ENCODE assay signal across 8 cellular contexts in genomic region chr11:59429924-59430516, GRCh38. TPM values are rescaled to one million over a fixed set of nuclear protein-coding genes. Genes with fewer than 3 reads are reported as not detected.
DNase-seq lines count a peak whose midpoint lies in the region; ATAC-seq lines count a peak whose summit lies in the region.

No MANE protein-coding gene starts in this region.

- no peaks in the 10 kb centered on the region for H3K4me1 Mint-ChIP-seq in activated naive CD8-positive, alpha-beta T cell treated with anti-CD3 and anti-CD28 coated beads for 36 hours

- peaks cover 9% of the 10 kb centered on the region for H3K27me3 Mint-ChIP-seq in activated naive CD8-positive, alpha-beta T cell treated with anti-CD3 and anti-CD28 coated beads for 36 hours

- no peak overlapping the region for H3K4me3 Mint-ChIP-seq in activated naive CD8-positive, alpha-beta T cell treated with anti-CD3 and anti-CD28 coated beads for 36 hours

- H3K36me3 Mint-ChIP-seq in activated naive CD8-positive, alpha-beta T cell treated with anti-CD3 and anti-CD28 coated beads for 36 hours: no peaks in the 10 kb centered on the region

- H3K27ac Mint-ChIP-seq in activated naive CD8-positive, alpha-beta T cell treated with anti-CD3 and anti-CD28 coated beads for 36 hours: no peak overlapping the region

- ATAC-seq in GM18519 (IDR thresholded peaks at IDR 0.05; ENCODE audit: low FRiP score, unreplicated experiment): peak; percentile 84
- ATAC-seq in HG03159 (IDR thresholded peaks at IDR 0.05; ENCODE audit: unreplicated experiment): peak; percentile 83

- in situ Hi-C loops in Caki2 (cut with HindIII; ENCODE audit: low pct_unique_long_range_greater_than_20kb, low sequenced_read_pairs): no loop called here

- no peaks in the 10 kb centered on the region for H3K9me3 Mint-ChIP-seq in activated naive CD8-positive, alpha-beta T cell treated with anti-CD3 and anti-CD28 coated beads for 36 hours

- peak; percentile 6 for DNase-seq in Caki2 (ENCODE audit: low read depth)
- peak; percentile 44 for DNase-seq in NCI-H526 treated with DMSO at 0.1 percent for 48 hours (lab: John Stamatoyannopoulos, UW)
- DNase-seq in activated naive CD8-positive, alpha-beta T cell treated with anti-CD3 and anti-CD28 coated beads for 36 hours: peak; percentile 11
- DNase-seq in iris pigment epithelial cell (ENCODE audit: low read depth): peak; percentile 39
- DNase-seq in stromal cell of bone marrow (ENCODE audit: low read depth): peak; percentile 3
- no peak for DNase-seq in NCI-H128 (lab: John Stamatoyannopoulos, UW; ENCODE audit: unreplicated experiment)

RNA-seq across cellular contexts. Expression of gene OR5A2, which starts 3.8 kb away (rescaled TPM):
- not detected in 2 replicates for total RNA-seq in Caki2 (2014; rRNA removed; shearing (Covaris generic); ENCODE audit: low replicate concordance)
- total RNA-seq in activated naive CD8-positive, alpha-beta T cell treated with anti-CD3 and anti-CD28 coated beads for 36 hours: not detected

RNA-seq across cellular contexts. Expression of gene OR5A1, which starts 6.2 kb away (rescaled TPM):
- total RNA-seq in Caki2 (2014; rRNA removed; shearing (Covaris generic); ENCODE audit: low replicate concordance): not detected in 2 replicates
- total RNA-seq in activated naive CD8-positive, alpha-beta T cell treated with anti-CD3 and anti-CD28 coated beads for 36 hours: not detected

RNA-seq across cellular contexts. Expression of gene OR4D6, which starts 26.7 kb away (rescaled TPM):
- not detected in 2 replicates for total RNA-seq in Caki2 (2014; rRNA removed; shearing (Covaris generic); ENCODE audit: low replicate concordance)
- total RNA-seq in activated naive CD8-positive, alpha-beta T cell treated with anti-CD3 and anti-CD28 coated beads for 36 hours: not detected

RNA-seq across cellular contexts. Expression of gene OR4D10, which starts 43.1 kb away (rescaled TPM):
- total RNA-seq in Caki2 (2014; rRNA removed; shearing (Covaris generic); ENCODE audit: low replicate concordance): not detected in 2 replicates
- total RNA-seq in activated naive CD8-positive, alpha-beta T cell treated with anti-CD3 and anti-CD28 coated beads for 36 hours: not detected
